18 cellular contexts compared by ENCODE assay signal in the genomic region with DNA sequence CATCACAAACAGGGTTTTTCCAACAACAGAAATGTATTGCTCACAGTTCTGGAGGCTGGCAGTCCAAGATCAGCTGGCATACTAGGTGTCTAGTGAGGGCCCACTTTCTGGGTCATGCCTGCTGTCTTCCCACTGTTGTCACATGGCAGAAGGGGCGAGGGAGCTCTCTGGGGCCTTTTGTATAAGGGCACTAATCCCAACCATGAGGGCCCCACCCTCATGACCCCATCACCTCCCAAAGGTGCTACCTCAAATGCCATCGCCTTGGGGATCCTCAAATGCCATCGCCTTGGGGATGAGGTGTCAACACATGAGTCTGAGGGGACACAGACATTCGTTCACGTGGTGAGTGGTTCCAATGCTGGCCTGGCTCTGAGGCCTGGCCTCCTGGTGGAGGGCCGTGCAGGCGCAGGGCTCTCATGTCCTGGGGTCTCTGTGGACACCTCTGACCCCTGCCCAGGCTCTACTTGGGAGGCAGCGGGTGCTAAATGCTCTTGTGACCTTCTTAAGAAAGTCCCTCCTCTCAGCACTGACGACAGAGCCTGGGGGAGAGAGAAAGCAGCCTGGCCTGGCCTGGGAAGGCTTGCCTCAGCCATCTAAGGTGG. TPM values are rescaled to one million over a fixed set of nuclear protein-coding genes. Genes with fewer than 3 reads are reported as not detected.
DNase-seq lines count a peak whose midpoint lies in the region; ATAC-seq and TF ChIP-seq lines count a peak whose summit lies in the region.
"Had no signal": no experiment of that assay in that cellular context is flagged by ENCODE, and none has a peak within 500 bp of the region (broad histone marks: within the 10 kb centered on the region; RNA-seq: fewer than 3 reads in every experiment).

No MANE protein-coding gene starts in this region.

- H3K4me3 Mint-ChIP-seq in activated CD8-positive, alpha-beta T cell treated with anti-CD3 and anti-CD28 coated beads for 36 hours, result no peak overlapping the region
- no peak overlapping the region for H3K4me3 Mint-ChIP-seq in activated CD8-positive, alpha-beta T cell treated with anti-CD3 and anti-CD28 coated beads, Interleukin-2, amount 10 ng/mL, durations not matched to agents 7 days and 5 days
- H3K4me3 Mint-ChIP-seq in central memory CD8-positive, alpha-beta T cell, result no peak overlapping the region
- no peak overlapping the region for H3K4me3 Mint-ChIP-seq in stimulated activated naive B cell treated with anti-CD40 and anti-IgM and Interleukin-4, amounts not matched to agents 10 μg/mL and 1 μg/mL and 100 μg/mL, for 72 hours
- H3K4me3 Mint-ChIP-seq in activated CD4-positive, alpha-beta memory T cell treated with anti-CD3 and anti-CD28 coated beads for 36 hours, result no peak overlapping the region

- H3K9me3 ChIP-seq in HEK293 (ENCODE audit: control insufficient read depth, insufficient read depth, low read depth, low read length), result no peaks in the 10 kb centered on the region

- peak; percentile 35 for DNase-seq in activated CD8-positive, alpha-beta T cell treated with anti-CD3 and anti-CD28 coated beads for 36 hours
- no peak for DNase-seq in activated CD8-positive, alpha-beta T cell treated with anti-CD3 and anti-CD28 coated beads, Interleukin-2, amount 10 ng/mL, durations not matched to agents 7 days and 5 days
- no peak for DNase-seq in central memory CD8-positive, alpha-beta T cell (ENCODE audit: low spot score in 2 of 2)
- no peak for DNase-seq in stimulated activated naive B cell treated with anti-CD40 and anti-IgM and Interleukin-4, amounts not matched to agents 10 μg/mL and 1 μg/mL and 100 μg/mL, for 72 hours
- no peak for DNase-seq in coronary artery (ENCODE audit: low spot score)
- no peak for DNase-seq in activated CD4-positive, alpha-beta memory T cell treated with anti-CD3 and anti-CD28 coated beads for 36 hours
- DNase-seq: COR-L47, DMS153, IMR-90, NCI-H1436, NCI-H226, NCI-H526 treated with DMSO at 0.1 percent for 48 hours, OCI-M1, RPMI8226 had no signal

- CTCF ChIA-PET in activated CD8-positive, alpha-beta T cell treated with anti-CD3 and anti-CD28 coated beads for 36 hours (lab: Charles Lee), result no interaction called here
- CTCF ChIA-PET in activated CD8-positive, alpha-beta T cell treated with anti-CD3 and anti-CD28 coated beads, Interleukin-2, amount 10 ng/mL, durations not matched to agents 7 days and 5 days (lab: Charles Lee), result interaction anchor here (1.4 kb wide), 1 partner anchor 13 kb away, joined by 6 read pairs; no protein-coding TSS in a partner anchor
- CTCF ChIA-PET in HEK293 (lab: Yijun Ruan, JAX), result interaction anchor here (0.6 to 2.1 kb wide), 2 partner anchors 50 to 719 kb away, joined by 4 to 7 read pairs; no protein-coding TSS in a partner anchor
- CTCF ChIA-PET in activated CD4-positive, alpha-beta memory T cell treated with anti-CD3 and anti-CD28 coated beads for 36 hours (lab: Charles Lee), result interaction anchor here (1.7 kb wide), 1 partner anchor 49 kb away, joined by 11 read pairs; no protein-coding TSS in a partner anchor

- H3K4me3 ChIP-seq in HEK293 (ENCODE audit: low read depth, low read length) (no peak overlapping the region), coronary artery (no peak overlapping the region)

- no peaks in the 10 kb centered on the region for H3K4me1 ChIP-seq in HEK293 (ENCODE audit: control insufficient read depth, insufficient read depth, low read length)

- POLR2A ChIA-PET in activated CD8-positive, alpha-beta T cell treated with anti-CD3 and anti-CD28 coated beads for 36 hours (lab: Charles Lee), result interaction anchor here (0.7 to 1.0 kb wide), 2 partner anchors 12 kb away, joined by 4 read pairs; no protein-coding TSS in a partner anchor
- POLR2A ChIA-PET in activated CD8-positive, alpha-beta T cell treated with anti-CD3 and anti-CD28 coated beads, Interleukin-2, amount 10 ng/mL, durations not matched to agents 7 days and 5 days (lab: Charles Lee), result no interaction called here
- POLR2A ChIA-PET in HEK293 (lab: Yijun Ruan, JAX), result no interaction called here
- POLR2A ChIA-PET in activated CD4-positive, alpha-beta memory T cell treated with anti-CD3 and anti-CD28 coated beads for 36 hours (lab: Charles Lee), result interaction anchor here (1.1 kb wide), 1 partner anchor 12 kb away, joined by 3 read pairs; no protein-coding TSS in a partner anchor

- no peak overlapping the region for H3K27ac Mint-ChIP-seq in activated CD8-positive, alpha-beta T cell treated with anti-CD3 and anti-CD28 coated beads for 36 hours
- H3K27ac Mint-ChIP-seq in activated CD8-positive, alpha-beta T cell treated with anti-CD3 and anti-CD28 coated beads, Interleukin-2, amount 10 ng/mL, durations not matched to agents 7 days and 5 days, result no peak overlapping the region
- peak overlapping the region; percentile 71 for H3K27ac Mint-ChIP-seq in central memory CD8-positive, alpha-beta T cell (ENCODE audit: low read depth)
- H3K27ac Mint-ChIP-seq in stimulated activated naive B cell treated with anti-CD40 and anti-IgM and Interleukin-4, amounts not matched to agents 10 μg/mL and 1 μg/mL and 100 μg/mL, for 72 hours, result peak overlapping the region; percentile 11
- no peak overlapping the region for H3K27ac Mint-ChIP-seq in activated CD4-positive, alpha-beta memory T cell treated with anti-CD3 and anti-CD28 coated beads for 36 hours

- intact Hi-C loops in activated CD8-positive, alpha-beta T cell treated with anti-CD3 and anti-CD28 coated beads for 36 hours (cut with micrococcal nuclease), result no loop called here
- intact Hi-C loops in activated CD4-positive, alpha-beta memory T cell treated with anti-CD3 and anti-CD28 coated beads for 36 hours (cut with micrococcal nuclease), result no loop called here

- peaks cover 8 to 19% of the 10 kb centered on the region in 2 experiments; a peak in 2 of 3 replicates for H3K36me3 ChIP-seq in HEK293 (ENCODE audit: control insufficient read depth in 2 of 2, insufficient read depth in 1 of 2, low read length in 2 of 2)

- H3K36me3 Mint-ChIP-seq in activated CD8-positive, alpha-beta T cell treated with anti-CD3 and anti-CD28 coated beads for 36 hours (ENCODE audit: low read depth), result peaks cover 37% of the 10 kb centered on the region
- peaks cover 61% of the 10 kb centered on the region for H3K36me3 Mint-ChIP-seq in activated CD8-positive, alpha-beta T cell treated with anti-CD3 and anti-CD28 coated beads, Interleukin-2, amount 10 ng/mL, durations not matched to agents 7 days and 5 days (ENCODE audit: low read depth)
- peaks cover 17% of the 10 kb centered on the region for H3K36me3 Mint-ChIP-seq in central memory CD8-positive, alpha-beta T cell (ENCODE audit: insufficient read depth)
- H3K36me3 Mint-ChIP-seq in stimulated activated naive B cell treated with anti-CD40 and anti-IgM and Interleukin-4, amounts not matched to agents 10 μg/mL and 1 μg/mL and 100 μg/mL, for 72 hours, result peaks cover 28 to 41% of the 10 kb centered on the region in 2 donors
- H3K36me3 Mint-ChIP-seq in activated CD4-positive, alpha-beta memory T cell treated with anti-CD3 and anti-CD28 coated beads for 36 hours, result peaks cover 14% of the 10 kb centered on the region

- H3K27ac ChIP-seq in HEK293 (ENCODE audit: extremely low read depth, low read depth, low read length) (no peak overlapping the region), coronary artery (no peak overlapping the region)
- H3K27ac ChIP-seq: 22Rv1 had no signal

- H3K9me3 Mint-ChIP-seq in activated CD8-positive, alpha-beta T cell treated with anti-CD3 and anti-CD28 coated beads for 36 hours, result peaks cover 6% of the 10 kb centered on the region
- H3K9me3 Mint-ChIP-seq in activated CD8-positive, alpha-beta T cell treated with anti-CD3 and anti-CD28 coated beads, Interleukin-2, amount 10 ng/mL, durations not matched to agents 7 days and 5 days (ENCODE audit: insufficient read depth), result peaks cover 7% of the 10 kb centered on the region
- H3K9me3 Mint-ChIP-seq in central memory CD8-positive, alpha-beta T cell, result peaks cover 5% of the 10 kb centered on the region
- peaks cover 0 to 2% of the 10 kb centered on the region in 2 donors for H3K9me3 Mint-ChIP-seq in stimulated activated naive B cell treated with anti-CD40 and anti-IgM and Interleukin-4, amounts not matched to agents 10 μg/mL and 1 μg/mL and 100 μg/mL, for 72 hours
- H3K9me3 Mint-ChIP-seq in activated CD4-positive, alpha-beta memory T cell treated with anti-CD3 and anti-CD28 coated beads for 36 hours, result peaks cover 7% of the 10 kb centered on the region

- no peak for TF ChIP-seq CTCF in activated CD8-positive, alpha-beta T cell treated with anti-CD3 and anti-CD28 coated beads for 36 hours (IDR thresholded peaks at IDR 0.05)
- no peak for TF ChIP-seq CTCF in HEK293 (tag by site-specific recombination; IDR thresholded peaks at IDR 0.05)
- TF ChIP-seq CTCF in coronary artery (IDR thresholded peaks at IDR 0.05), result no peak

- peak; percentile 67 for ATAC-seq in activated CD8-positive, alpha-beta T cell treated with anti-CD3 and anti-CD28 coated beads for 36 hours
- no peak for ATAC-seq in activated CD8-positive, alpha-beta T cell treated with anti-CD3 and anti-CD28 coated beads, Interleukin-2, amount 10 ng/mL, durations not matched to agents 7 days and 5 days
- ATAC-seq in central memory CD8-positive, alpha-beta T cell (replicated peaks; ENCODE audit: extremely low read depth, poor library complexity, severe bottlenecking), result no peak
- ATAC-seq in stimulated activated naive B cell treated with anti-CD40 and anti-IgM and Interleukin-4, amounts not matched to agents 10 μg/mL and 1 μg/mL and 100 μg/mL, for 72 hours (replicated peaks), result no peak
- no peak for ATAC-seq in HG03108 (IDR thresholded peaks at IDR 0.05; ENCODE audit: unreplicated experiment)

- H3K27me3 Mint-ChIP-seq in activated CD8-positive, alpha-beta T cell treated with anti-CD3 and anti-CD28 coated beads for 36 hours, result no peaks in the 10 kb centered on the region
- H3K27me3 Mint-ChIP-seq in activated CD8-positive, alpha-beta T cell treated with anti-CD3 and anti-CD28 coated beads, Interleukin-2, amount 10 ng/mL, durations not matched to agents 7 days and 5 days (ENCODE audit: low read depth), result no peaks in the 10 kb centered on the region
- H3K27me3 Mint-ChIP-seq in central memory CD8-positive, alpha-beta T cell, result no peaks in the 10 kb centered on the region
- H3K27me3 Mint-ChIP-seq in stimulated activated naive B cell treated with anti-CD40 and anti-IgM and Interleukin-4, amounts not matched to agents 10 μg/mL and 1 μg/mL and 100 μg/mL, for 72 hours, result no peaks in the 10 kb centered on the region
- no peaks in the 10 kb centered on the region for H3K27me3 Mint-ChIP-seq in activated CD4-positive, alpha-beta memory T cell treated with anti-CD3 and anti-CD28 coated beads for 36 hours

- H3K4me1 Mint-ChIP-seq in activated CD8-positive, alpha-beta T cell treated with anti-CD3 and anti-CD28 coated beads for 36 hours (ENCODE audit: low read depth), result peaks cover 52% of the 10 kb centered on the region
- peaks cover 27% of the 10 kb centered on the region for H3K4me1 Mint-ChIP-seq in activated CD8-positive, alpha-beta T cell treated with anti-CD3 and anti-CD28 coated beads, Interleukin-2, amount 10 ng/mL, durations not matched to agents 7 days and 5 days (ENCODE audit: low read depth)
- H3K4me1 Mint-ChIP-seq in central memory CD8-positive, alpha-beta T cell, result peaks cover 52% of the 10 kb centered on the region
- peaks cover 20 to 45% of the 10 kb centered on the region in 2 donors for H3K4me1 Mint-ChIP-seq in stimulated activated naive B cell treated with anti-CD40 and anti-IgM and Interleukin-4, amounts not matched to agents 10 μg/mL and 1 μg/mL and 100 μg/mL, for 72 hours
- H3K4me1 Mint-ChIP-seq in activated CD4-positive, alpha-beta memory T cell treated with anti-CD3 and anti-CD28 coated beads for 36 hours (ENCODE audit: low read depth), result peaks cover 34% of the 10 kb centered on the region

RNA-seq across cellular contexts. Expression of a gene that starts 16.8 kb away (rescaled TPM):
- total RNA-seq in activated CD8-positive, alpha-beta T cell treated with anti-CD3 and anti-CD28 coated beads for 36 hours, result 100 to 1,000 TPM; 142 to 143 TPM
- total RNA-seq in activated CD8-positive, alpha-beta T cell treated with anti-CD3 and anti-CD28 coated beads, Interleukin-2, amount 10 ng/mL, durations not matched to agents 7 days and 5 days, result 100 to 1,000 TPM; 202 to 206 TPM
- 100 to 1,000 TPM; 140 to 144 TPM for total RNA-seq in activated CD4-positive, alpha-beta memory T cell treated with anti-CD3 and anti-CD28 coated beads for 36 hours
- total RNA-seq: LHCN-M2 had no signal

Comparison
In these comparisons a context has a peak if more than half of its experiments do, and no peak if none do; other contexts are left out.
1. POLR2A ChIA-PET loops: an anchor here in activated CD8-positive, alpha-beta T cell treated with anti-CD3 and anti-CD28 coated beads for 36 hours (0.7 to 1.0 kb wide) and activated CD4-positive, alpha-beta memory T cell treated with anti-CD3 and anti-CD28 coated beads for 36 hours (1.1 kb wide); none called in activated CD8-positive, alpha-beta T cell treated with anti-CD3 and anti-CD28 coated beads, Interleukin-2, amount 10 ng/mL, durations not matched to agents 7 days and 5 days and HEK293.
2. H3K27ac Mint-ChIP-seq: peak in central memory CD8-positive, alpha-beta T cell (single experiment) and stimulated activated naive B cell treated with anti-CD40 and anti-IgM and Interleukin-4, amounts not matched to agents 10 μg/mL and 1 μg/mL and 100 μg/mL, for 72 hours (single experiment); none in activated CD8-positive, alpha-beta T cell treated with anti-CD3 and anti-CD28 coated beads for 36 hours (single experiment), activated CD8-positive, alpha-beta T cell treated with anti-CD3 and anti-CD28 coated beads, Interleukin-2, amount 10 ng/mL, durations not matched to agents 7 days and 5 days (single experiment) and activated CD4-positive, alpha-beta memory T cell treated with anti-CD3 and anti-CD28 coated beads for 36 hours (single experiment).